Comparison of ENCODE assay signal across 21 cellular contexts in genomic region chr3:112413074-112413473, GRCh38.
"Had no signal": no experiment of that assay in that cellular context is flagged by ENCODE, and none has a peak within 500 bp of the region (broad histone marks: within the 10 kb centered on the region; RNA-seq: fewer than 3 reads in every experiment).

No MANE protein-coding gene starts in this region.

- H3K27me3 Mint-ChIP-seq: activated CD4-positive, alpha-beta T cell treated with anti-CD3 and anti-CD28 coated beads, Interleukin-2, amount 10 ng/mL, durations not matched to agents 7 days and 5 days; activated T-cell treated with anti-CD3 and anti-CD28 coated beads, Interleukin-2, amount 50 U/mL, for 24 hours had no signal

- FAIRE-seq: pancreas had no signal

- H3K4me3 Mint-ChIP-seq: activated CD4-positive, alpha-beta T cell treated with anti-CD3 and anti-CD28 coated beads, Interleukin-2, amount 10 ng/mL, durations not matched to agents 7 days and 5 days; activated naive CD4-positive, alpha-beta T cell treated with anti-CD3 and anti-CD28 coated beads for 36 hours; activated naive CD8-positive, alpha-beta T cell treated with anti-CD3 and anti-CD28 coated beads, Interleukin-2, amount 10 ng/mL, durations not matched to agents 7 days and 5 days; activated T-cell treated with anti-CD3 and anti-CD28 coated beads, Interleukin-2, amount 50 U/mL, for 24 hours; central memory CD8-positive, alpha-beta T cell; nephron had no signal

- H3K9me3 Mint-ChIP-seq: central memory CD8-positive, alpha-beta T cell had no signal

- H3K27ac Mint-ChIP-seq: activated CD4-positive, alpha-beta T cell treated with anti-CD3 and anti-CD28 coated beads, Interleukin-2, amount 10 ng/mL, durations not matched to agents 7 days and 5 days; activated naive CD4-positive, alpha-beta T cell treated with anti-CD3 and anti-CD28 coated beads for 36 hours; activated naive CD8-positive, alpha-beta T cell treated with anti-CD3 and anti-CD28 coated beads, Interleukin-2, amount 10 ng/mL, durations not matched to agents 7 days and 5 days; activated T-cell treated with anti-CD3 and anti-CD28 coated beads, Interleukin-2, amount 50 U/mL, for 24 hours; nephron had no signal

- DNase-seq: activated CD4-positive, alpha-beta T cell treated with anti-CD3 and anti-CD28 coated beads, Interleukin-2, amount 10 ng/mL, durations not matched to agents 7 days and 5 days; activated CD8-positive, alpha-beta memory T cell treated with anti-CD3 and anti-CD28 coated beads for 24 hours; activated CD8-positive, alpha-beta memory T cell treated with anti-CD3 and anti-CD28 coated beads, Interleukin-2, amount 50 U/mL, for 4 hours; activated naive CD4-positive, alpha-beta T cell treated with anti-CD3 and anti-CD28 coated beads for 36 hours; activated naive CD8-positive, alpha-beta T cell treated with anti-CD3 and anti-CD28 coated beads, Interleukin-2, amount 10 ng/mL, durations not matched to agents 7 days and 5 days; activated T-cell treated with anti-CD3 and anti-CD28 coated beads, Interleukin-2, amount 50 U/mL, for 24 hours; amniotic stem cell; dorsolateral prefrontal cortex; esophagus squamous epithelium; head of caudate nucleus; hypothalamus; left ventricle myocardium inferior; psoas muscle; spleen; stimulated activated CD4-positive, alpha-beta T cell treated with anti-CD3 and anti-CD28 coated beads, Interleukin-4, amount 100 ng/mL, for 1 hour; stimulated activated naive CD8-positive, alpha-beta T cell treated with anti-CD3 and anti-CD28 coated beads, Interleukin-15, Interleukin-2, amounts not matched to agents 100 U/mL and 50 U/mL, for 24 hours had no signal

- ATAC-seq: activated CD4-positive, CD25-positive, alpha-beta regulatory T cell treated with anti-CD3 and anti-CD28 coated beads, Interleukin-2, amount 50 U/mL, for 24 hours; gastroesophageal sphincter; pancreas; psoas muscle; stimulated activated naive CD8-positive, alpha-beta T cell treated with anti-CD3 and anti-CD28 coated beads, Interleukin-15, Interleukin-2, amounts not matched to agents 100 U/mL and 50 U/mL, for 24 hours had no signal
